In the genomic region with DNA sequence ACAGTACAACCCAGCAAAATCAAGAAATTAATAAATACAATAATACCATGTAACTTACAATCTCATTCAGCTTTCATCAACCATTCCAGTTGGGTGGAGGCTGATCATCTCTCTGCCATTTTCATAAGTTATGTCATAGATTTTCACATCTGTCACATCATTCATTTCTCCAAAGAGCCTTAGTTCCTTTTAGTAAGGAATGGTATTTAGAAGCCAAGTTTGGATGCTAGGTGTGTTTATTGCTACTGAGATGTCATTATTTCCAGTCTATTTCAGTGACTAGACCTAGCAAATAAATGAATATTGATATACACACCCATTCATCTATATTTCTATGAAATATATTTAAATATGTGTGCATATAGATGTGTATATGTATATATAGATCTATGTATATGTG, we compare ENCODE assay signal across 15 cellular contexts. TPM values are rescaled to one million over a fixed set of nuclear protein-coding genes. Genes with fewer than 3 reads are reported as not detected.
DNase-seq lines count a peak whose midpoint lies in the region; ATAC-seq and TF ChIP-seq lines count a peak whose summit lies in the region.
"Had no signal": no experiment of that assay in that cellular context is flagged by ENCODE, and none has a peak within 500 bp of the region (broad histone marks: within the 10 kb centered on the region; RNA-seq: fewer than 3 reads in every experiment).

No MANE protein-coding gene starts in this region.

- peak overlapping the region; percentile 75 for H3K4me3 Mint-ChIP-seq in CD4-positive, alpha-beta T cell
- H3K4me3 Mint-ChIP-seq in nephron (peak overlapping the region; percentile 49 to 69 (median 63)), Calu3 (ENCODE audit: low read depth, unreplicated experiment) (no peak overlapping the region)

- no peaks in the 10 kb centered on the region for H3K27me3 Mint-ChIP-seq in CD4-positive, alpha-beta T cell
- H3K27me3 Mint-ChIP-seq in nephron (ENCODE audit: low read depth) (no peaks in the 10 kb centered on the region), Calu3 (ENCODE audit: unreplicated experiment) (no peaks in the 10 kb centered on the region)
- H3K27me3 Mint-ChIP-seq: stimulated activated naive B cell treated with anti-CD40 and anti-IgM and Interleukin-4, amounts not matched to agents 10 μg/mL and 1 μg/mL and 100 μg/mL, for 72 hours had no signal

- ATAC-seq in CD4-positive, alpha-beta T cell (ENCODE audit: poor library complexity) = no peak
- no peak for ATAC-seq in HG02759 (IDR thresholded peaks at IDR 0.05; ENCODE audit: unreplicated experiment)
- ATAC-seq: heart left ventricle; left ventricle myocardium superior; sciatic nerve; stimulated activated naive B cell treated with anti-CD40 and anti-IgM and Interleukin-4, amounts not matched to agents 10 μg/mL and 1 μg/mL and 100 μg/mL, for 72 hours had no signal

- intact Hi-C loops in CD4-positive, alpha-beta T cell (cut with DNase I, micrococcal nuclease) = loop anchor here (5.0 to 10.0 kb wide), 5 partner anchors 321 to 1681 kb away; partner anchors contain the start of genes ADPGK (in 1 of the 2), CSK (in 1 of the 2), NPTN (in 1 of the 2) and PML (in 1 of the 2)
- intact Hi-C loops in Calu3 (cut with micrococcal nuclease; ENCODE audit: unreplicated experiment) = no loop called here

- H3K27me3 ChIP-seq in CD4-positive, alpha-beta T cell (ENCODE audit: control insufficient read depth, insufficient read depth, low read length) = no peaks in the 10 kb centered on the region
- no peaks in the 10 kb centered on the region for H3K27me3 ChIP-seq in SU-DHL-6 (ENCODE audit: low read length)
- H3K27me3 ChIP-seq: heart left ventricle, ovary, tibial artery had no signal

- H3K27ac ChIP-seq in CD4-positive, alpha-beta T cell (ENCODE audit: low read depth, low read length) = no peak overlapping the region
- no peak overlapping the region for H3K27ac ChIP-seq in SU-DHL-6 (ENCODE audit: low read depth, low read length)
- H3K27ac ChIP-seq: heart left ventricle, ovary, tibial artery had no signal

- H3K36me3 ChIP-seq in SU-DHL-6 (ENCODE audit: low read length) = peaks cover 12% of the 10 kb centered on the region
- H3K36me3 ChIP-seq: ovary had no signal

- TF ChIP-seq CTCF in CD4-positive, alpha-beta T cell (IDR thresholded peaks at IDR 0.05) = no peak
- no peak for TF ChIP-seq CTCF in GM12864 (IDR thresholded peaks at IDR 0.05; ENCODE audit: low read depth, low read length, missing control alignments)
- TF ChIP-seq CTCF in SU-DHL-6 (IDR thresholded peaks at IDR 0.05; ENCODE audit: insufficient read depth, low read length, poor library complexity, severe bottlenecking) = no peak
- no peak for TF ChIP-seq CTCF in nephron (IDR thresholded peaks at IDR 0.05; ENCODE audit: unreplicated experiment in 3 of 3)
- TF ChIP-seq CTCF in Calu3 (IDR thresholded peaks at IDR 0.05; ENCODE audit: unreplicated experiment) = no peak

- no peaks in the 10 kb centered on the region for H3K9me3 ChIP-seq in CD4-positive, alpha-beta T cell (ENCODE audit: control insufficient read depth, low read length)
- H3K9me3 ChIP-seq in SU-DHL-6 (ENCODE audit: insufficient read depth, low read length) = no peaks in the 10 kb centered on the region
- H3K9me3 ChIP-seq: ovary, tibial artery had no signal

- H3K9ac ChIP-seq in SU-DHL-6 (ENCODE audit: low read length) = no peak overlapping the region

- no peaks in the 10 kb centered on the region for H3K9me3 Mint-ChIP-seq in CD4-positive, alpha-beta T cell
- H3K9me3 Mint-ChIP-seq in nephron (peaks cover 10% of the 10 kb centered on the region), Calu3 (ENCODE audit: low read depth, unreplicated experiment) (peaks cover 9% of the 10 kb centered on the region)

- no peaks in the 10 kb centered on the region for H3F3A ChIP-seq in SU-DHL-6 (ENCODE audit: insufficient read depth)

- H3K4me3 ChIP-seq in GM12864 (ENCODE audit: low read depth, low read length) = peak overlapping the region; percentile 79; the same call in 1 of the 2 replicates
- H3K4me3 ChIP-seq in SU-DHL-6 (ENCODE audit: insufficient read depth, low read length, poor library complexity, severe bottlenecking) = peak overlapping the region; percentile 97
- H3K4me3 ChIP-seq: heart left ventricle, ovary, tibial artery had no signal

- BruUV-seq in Calu3 (replicated peaks; lab: Mats Ljungman, UMichigan) = no TSS peak

- CTCF ChIA-PET in CD4-positive, alpha-beta T cell (lab: Charles Lee) = no interaction called here
- CTCF ChIA-PET in Calu3 (lab: Charles Lee) = no interaction called here

- no peak overlapping the region for H2AFZ ChIP-seq in SU-DHL-6 (ENCODE audit: low read depth, low read length, severe bottlenecking)

- H3K9me2 ChIP-seq in SU-DHL-6 (replicated peaks; ENCODE audit: insufficient read depth, low read length) = no peaks in the 10 kb centered on the region

- H3K4me1 Mint-ChIP-seq in CD4-positive, alpha-beta T cell (ENCODE audit: low read depth) = peaks cover 48% of the 10 kb centered on the region
- H3K4me1 Mint-ChIP-seq in nephron (peaks cover 44% of the 10 kb centered on the region), Calu3 (ENCODE audit: low read depth, unreplicated experiment) (peaks cover 26% of the 10 kb centered on the region)

- no peak for DNase-seq in CD4-positive, alpha-beta T cell
- DNase-seq in GM12864 (ENCODE audit: low read depth) (no peak), HCEC 1CT (no peak), Calu3 (no peak)
- DNase-seq: activated naive CD4-positive, alpha-beta T cell treated with anti-CD3 and anti-CD28 coated beads, Interleukin-2, amount 50 U/mL, for 16 hours; heart left ventricle; left ventricle myocardium superior; NCI-H2029; ovary; stimulated activated naive B cell treated with anti-CD40 and anti-IgM and Interleukin-4, amounts not matched to agents 10 μg/mL and 1 μg/mL and 100 μg/mL, for 72 hours had no signal

- peaks cover 38% of the 10 kb centered on the region for H3K36me3 Mint-ChIP-seq in CD4-positive, alpha-beta T cell (ENCODE audit: low read depth)
- H3K36me3 Mint-ChIP-seq in nephron (ENCODE audit: low read depth) = peaks cover 47% of the 10 kb centered on the region
- peaks cover 19% of the 10 kb centered on the region for H3K36me3 Mint-ChIP-seq in Calu3 (ENCODE audit: insufficient read depth, unreplicated experiment)

- H3K27ac Mint-ChIP-seq in CD4-positive, alpha-beta T cell = no peak overlapping the region
- H3K27ac Mint-ChIP-seq in nephron (peak overlapping the region in 1 of 3 experiments; percentile 14), Calu3 (ENCODE audit: unreplicated experiment) (no peak overlapping the region)
- H3K27ac Mint-ChIP-seq: stimulated activated naive B cell treated with anti-CD40 and anti-IgM and Interleukin-4, amounts not matched to agents 10 μg/mL and 1 μg/mL and 100 μg/mL, for 72 hours had no signal

- H3K4me2 ChIP-seq in SU-DHL-6 (ENCODE audit: low read depth, low read length, poor library complexity, severe bottlenecking) = peak overlapping the region; percentile 100

- POLR2A ChIA-PET in CD4-positive, alpha-beta T cell (lab: Charles Lee) = interaction anchor here (0.6 kb wide), 1 partner anchor 31 kb away, joined by 3 read pairs; no protein-coding TSS in a partner anchor

- peaks cover 6% of the 10 kb centered on the region; the same call in 1 of the 2 replicates for H3K79me2 ChIP-seq in SU-DHL-6 (ENCODE audit: insufficient read depth, low read length)

- H4K20me1 ChIP-seq in SU-DHL-6 (ENCODE audit: low read depth, low read length) = no peaks in the 10 kb centered on the region

RNA-seq across cellular contexts. Expression of gene UBL7, which starts 2.7 kb away (rescaled TPM):
- 10 to 100 TPM; 14.3 to 17.1 TPM for total RNA-seq in CD4-positive, alpha-beta T cell
- total RNA-seq in Calu3 (2022) = 38.5 and 43.8 TPM in 2 replicates

RNA-seq across cellular contexts. Expression of gene SEMA7A, which starts 29.9 kb away (rescaled TPM):
- total RNA-seq in CD4-positive, alpha-beta T cell = 1 to 10 TPM; 2.3 to 2.7 TPM
- 67.6 and 74.8 TPM in 2 replicates for total RNA-seq in Calu3 (2022)

Comparison
In these comparisons a context has a peak if more than half of its experiments do, and no peak if none do; other contexts are left out.
1. RNA of gene SEMA7A, which starts 29.9 kb away (total RNA-seq): 67.6 to 74.8 TPM in Calu3; 2.3 to 2.7 TPM in CD4-positive, alpha-beta T cell; every median in the first group is over 10 times any median in the second.